Comparison of ENCODE assay signal across 19 cellular contexts in the genomic region with DNA sequence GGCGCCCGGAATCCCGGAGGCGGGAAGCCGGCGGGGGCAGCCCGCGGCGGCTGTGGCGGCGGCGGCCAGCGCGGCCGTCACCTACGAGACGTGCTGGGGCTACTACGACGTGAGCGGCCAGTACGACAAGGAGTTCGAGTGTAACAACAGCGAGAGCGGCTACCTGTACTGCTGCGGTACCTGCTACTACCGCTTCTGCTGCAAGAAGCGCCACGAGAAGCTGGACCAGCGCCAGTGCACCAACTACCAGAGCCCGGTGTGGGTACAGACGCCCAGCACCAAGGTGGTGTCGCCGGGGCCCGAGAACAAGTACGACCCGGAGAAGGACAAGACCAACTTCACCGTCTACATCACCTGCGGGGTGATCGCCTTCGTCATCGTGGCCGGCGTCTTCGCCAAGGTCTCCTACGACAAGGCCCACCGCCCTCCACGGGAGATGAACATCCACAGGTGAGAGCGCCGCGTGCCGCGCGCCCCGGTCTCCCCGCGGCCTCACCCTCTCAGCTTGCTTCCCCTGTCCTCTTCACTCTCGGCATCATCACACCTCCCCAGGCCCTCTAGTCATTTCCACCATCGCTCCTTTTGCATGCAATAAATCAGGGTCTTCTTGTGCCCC. TPM values are rescaled to one million over a fixed set of nuclear protein-coding genes. Genes with fewer than 3 reads are reported as not detected.
A peak's percentile ranks its signal among the peaks of the same experiment; 100 is the strongest.
DNase-seq lines count a peak whose midpoint lies in the region; ATAC-seq and TF ChIP-seq lines count a peak whose summit lies in the region.
"Had no signal": no experiment of that assay in that cellular context is flagged by ENCODE, and none has a peak within 500 bp of the region (broad histone marks: within the 10 kb centered on the region; RNA-seq: fewer than 3 reads in every experiment).

No MANE protein-coding gene starts in this region.

- H3K9ac ChIP-seq in iPS-20b (ENCODE audit: low read depth, low read length): no peak overlapping the region

- intact Hi-C loops in psoas muscle (cut with DNase I): no loop called here

- H3K27me3 ChIP-seq in iPS-20b (ENCODE audit: insufficient read depth, low read length) (peaks cover 76% of the 10 kb centered on the region), psoas muscle (ENCODE audit: insufficient read depth in 3 of 3, low read length in 2 of 3) (peaks cover 0 to 53% (median 16%) of the 10 kb centered on the region in 3 donors)

- no peaks in the 10 kb centered on the region for H3K9me3 ChIP-seq in iPS-20b (ENCODE audit: insufficient read depth, low read depth, low read length)
- H3K9me3 ChIP-seq in psoas muscle: no peaks in the 10 kb centered on the region
- H3K9me3 ChIP-seq: sigmoid colon had no signal

- ATAC-seq in WTC11 (peak; percentile 13; the same call in 1 of the 2 replicates), psoas muscle (no peak), GM21619 (IDR thresholded peaks at IDR 0.05; ENCODE audit: unreplicated experiment) (no peak), HG03280 (IDR thresholded peaks at IDR 0.05; ENCODE audit: unreplicated experiment) (no peak)

- H3K4me3 ChIP-seq in iPS-20b (ENCODE audit: low read length): peak overlapping the region; percentile 61; the same call in 1 of the 2 replicates
- H3K4me3 ChIP-seq in psoas muscle: peak overlapping the region; percentile 18

- peaks cover 68% of the 10 kb centered on the region for H3K27me3 Mint-ChIP-seq in WTC11 (ENCODE audit: low read depth)

- DNase-seq in DMS 273 (lab: John Stamatoyannopoulos, UW; ENCODE audit: unreplicated experiment): peak; percentile 55
- no peak for DNase-seq in DMS 273 treated with DMSO at 0.1 percent for 48 hours (lab: John Stamatoyannopoulos, UW)
- no peak for DNase-seq in WTC11 (ENCODE audit: low spot score)
- DNase-seq in psoas muscle: peak in 1 of 2 donors; percentile 20
- DNase-seq in SIG-M5 treated with dmso at 0.1 percent for 504 hours (lab: John Stamatoyannopoulos, UW; ENCODE audit: unreplicated experiment): no peak
- DNase-seq: activated T-cell treated with anti-CD3 and anti-CD28 coated beads, Interleukin-2, amount 50 U/mL, for 1 hour; CD4-positive, CD25-positive, alpha-beta regulatory T cell; cortex of kidney; NCI-H2029; NK-92 treated with Interleukin-12 subunit alpha and Interleukin-12 subunit beta, amount 100 ng/mL, for 24 hours; sigmoid colon had no signal

- H3K4me1 ChIP-seq in iPS-20b (ENCODE audit: insufficient read depth, low read length): peaks cover 19% of the 10 kb centered on the region; the same call in 1 of the 2 replicates
- no peaks in the 10 kb centered on the region for H3K4me1 ChIP-seq in psoas muscle

- CTCF ChIA-PET in WTC11 (lab: Charles Lee): no interaction called here

- TF ChIP-seq CTCF in WTC11 (IDR thresholded peaks at IDR 0.05) (no peak), psoas muscle (IDR thresholded peaks at IDR 0.05) (no peak)

- H3K9me3 Mint-ChIP-seq in WTC11: peaks cover 68% of the 10 kb centered on the region

- H3K4me3 Mint-ChIP-seq in WTC11: peak overlapping the region; percentile 40
- H3K4me3 Mint-ChIP-seq: CD4-positive, CD25-positive, alpha-beta regulatory T cell had no signal

- no peak overlapping the region for H3K27ac Mint-ChIP-seq in WTC11
- H3K27ac Mint-ChIP-seq: CD4-positive, CD25-positive, alpha-beta regulatory T cell had no signal

- H3K36me3 ChIP-seq in iPS-20b (ENCODE audit: insufficient read depth, low read depth, low read length) (no peaks in the 10 kb centered on the region), psoas muscle (ENCODE audit: insufficient read depth in 1 of 2, low read depth in 1 of 2) (no peaks in the 10 kb centered on the region)
- H3K36me3 ChIP-seq: sigmoid colon had no signal

- H3K27ac ChIP-seq in iPS-20b (ENCODE audit: low read length) (no peak overlapping the region), psoas muscle (no peak overlapping the region)
- H3K27ac ChIP-seq: 22Rv1, sigmoid colon had no signal

- 10 to 18% (median 12%) methylated on average over 46 to 58 of the region's 58 CpGs for WGBS in psoas muscle, 3 donors

- POLR2A ChIA-PET in WTC11 (lab: Charles Lee): no interaction called here

- H3K4me1 Mint-ChIP-seq in WTC11: peaks cover 11% of the 10 kb centered on the region

- peaks cover 56% of the 10 kb centered on the region for H3K36me3 Mint-ChIP-seq in WTC11
- H3K36me3 Mint-ChIP-seq: CD4-positive, CD25-positive, alpha-beta regulatory T cell had no signal

TF ChIP-seq in WTC11, 78 proteins besides CTCF, POLR2A, EP300 and RAD21:
- TF ChIP-seq ZMAT4 (CRISPR knock-in tag; IDR thresholded peaks at IDR 0.05) (no peak), OVOL2 (CRISPR knock-in tag; IDR thresholded peaks at IDR 0.05; ENCODE audit: borderline replicate concordance) (no peak), CREM (CRISPR knock-in tag; IDR thresholded peaks at IDR 0.05) (no peak), ETV6 (CRISPR knock-in tag; IDR thresholded peaks at IDR 0.05) (no peak), CBFB (CRISPR knock-in tag; IDR thresholded peaks at IDR 0.05; ENCODE audit: low read depth) (no peak), ELF4 (CRISPR knock-in tag; IDR thresholded peaks at IDR 0.05; ENCODE audit: low read depth) (no peak), RELA (CRISPR knock-in tag; IDR thresholded peaks at IDR 0.05; ENCODE audit: borderline replicate concordance) (no peak)
- TF ChIP-seq, protein P1, sequence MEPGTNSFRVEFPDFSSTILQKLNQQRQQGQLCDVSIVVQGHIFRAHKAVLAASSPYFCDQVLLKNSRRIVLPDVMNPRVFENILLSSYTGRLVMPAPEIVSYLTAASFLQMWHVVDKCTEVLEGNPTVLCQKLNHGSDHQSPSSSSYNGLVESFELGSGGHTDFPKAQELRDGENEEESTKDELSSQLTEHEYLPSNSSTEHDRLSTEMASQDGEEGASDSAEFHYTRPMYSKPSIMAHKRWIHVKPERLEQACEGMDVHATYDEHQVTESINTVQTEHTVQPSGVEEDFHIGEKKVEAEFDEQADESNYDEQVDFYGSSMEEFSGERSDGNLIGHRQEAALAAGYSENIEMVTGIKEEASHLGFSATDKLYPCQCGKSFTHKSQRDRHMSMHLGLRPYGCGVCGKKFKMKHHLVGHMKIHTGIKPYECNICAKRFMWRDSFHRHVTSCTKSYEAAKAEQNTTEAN (CRISPR knock-in tag; IDR thresholded peaks at IDR 0.05): no peak

RNA-seq across cellular contexts. Expression of gene SHISA6, which starts 0.7 kb away (rescaled TPM):
- total RNA-seq in WTC11 (2021) (0.99 to 1.4 TPM (median 1.1 TPM) in 3 replicates), psoas muscle (1 to 10 TPM in 1 of 4 donors, under 1 TPM in 3; 0.22 to 1.8 (median 0.56) TPM)
- under 1 TPM; 0.28 to 0.44 (median 0.32) TPM for polyA plus RNA-seq in psoas muscle
- total RNA-seq: CD4-positive, CD25-positive, alpha-beta regulatory T cell; G401; H4; myocyte; SK-MEL-5 had no signal
- polyA plus RNA-seq: CD4-positive, CD25-positive, alpha-beta regulatory T cell had no signal
